Comparison of ENCODE assay signal across 14 cellular contexts in genomic region chr16:60945225-60945624, GRCh38.
DNase-seq lines count a peak whose midpoint lies in the region; ATAC-seq, FAIRE-seq and TF ChIP-seq lines count a peak whose summit lies in the region.
"Had no signal": no experiment of that assay in that cellular context is flagged by ENCODE, and none has a peak within 500 bp of the region (broad histone marks: within the 10 kb centered on the region; RNA-seq: fewer than 3 reads in every experiment).

No MANE protein-coding gene starts in this region.

- BruUV-seq in HepG2 (replicated peaks; lab: Mats Ljungman, UMichigan), result no TSS peak

- H3K36me3 ChIP-seq in HepG2 (replicated peaks in 1 of 2; ENCODE audit: control insufficient read depth in 1 of 2, insufficient read depth in 2 of 2, low read length in 2 of 2), result no peaks in the 10 kb centered on the region
- H3K36me3 ChIP-seq in right lobe of liver, result no peaks in the 10 kb centered on the region
- no peaks in the 10 kb centered on the region for H3K36me3 ChIP-seq in pancreas
- H3K36me3 ChIP-seq: ascending aorta, transverse colon had no signal

- no peak for TF ChIP-seq RAD21 in HepG2 (CRISPR knock-in tag; IDR thresholded peaks at IDR 0.05)

- no peak for TF ChIP-seq CTCF in HepG2 (CRISPR knock-in tag; IDR thresholded peaks at IDR 0.05)
- TF ChIP-seq CTCF in right lobe of liver (IDR thresholded peaks at IDR 0.05), result no peak
- no peak for TF ChIP-seq CTCF in RWPE1 (conservative IDR thresholded peaks at IDR 0.05; ENCODE audit: low read depth)
- TF ChIP-seq CTCF in pancreas (IDR thresholded peaks at IDR 0.05), result no peak

- no peak overlapping the region for H3K4me2 ChIP-seq in HepG2 (ENCODE audit: low read depth, low read length)

- H3K4me1 ChIP-seq in HepG2 (ENCODE audit: insufficient read depth, low read length) (no peaks in the 10 kb centered on the region), right lobe of liver (no peaks in the 10 kb centered on the region), pancreas (no peaks in the 10 kb centered on the region)
- H3K4me1 ChIP-seq: ascending aorta, Caco-2, transverse colon had no signal

- H3K27ac ChIP-seq in HepG2 (ENCODE audit: extremely low read length, insufficient read depth, low read length) (no peak overlapping the region), right lobe of liver (no peak overlapping the region), RWPE1 (no peak overlapping the region), pancreas (no peak overlapping the region)
- H3K27ac ChIP-seq: ascending aorta, transverse colon had no signal

- H3K9me3 ChIP-seq in HepG2 (ENCODE audit: low read length), result peaks cover 64% of the 10 kb centered on the region
- no peaks in the 10 kb centered on the region for H3K9me3 ChIP-seq in right lobe of liver
- H3K9me3 ChIP-seq in pancreas, result no peaks in the 10 kb centered on the region
- H3K9me3 ChIP-seq: ascending aorta, Caco-2, transverse colon had no signal

- CTCF ChIA-PET in HepG2 (lab: Yijun Ruan, JAX; ENCODE audit: low intra/inter-chr PET ratio, low total read pairs) (no interaction called here), RWPE1 (lab: Yijun Ruan, JAX) (interaction anchor here (0.6 kb wide), 1 partner anchor 710 kb away, joined by 4 read pairs; no protein-coding TSS in a partner anchor)

- H3K79me2 ChIP-seq in HepG2 (ENCODE audit: insufficient read depth, low read length), result no peaks in the 10 kb centered on the region

- H4K20me1 ChIP-seq in HepG2 (ENCODE audit: insufficient read depth, low read length), result no peaks in the 10 kb centered on the region

- no peak for TF ChIP-seq POLR2A in HepG2 (IDR thresholded peaks at IDR 0.05; ENCODE audit: insufficient read depth in 1 of 2, low read depth in 2 of 2, low read length in 2 of 2)
- no peak for TF ChIP-seq POLR2A in right lobe of liver (IDR thresholded peaks at IDR 0.05)
- TF ChIP-seq POLR2A in H54 (IDR thresholded peaks at IDR 0.05; ENCODE audit: low read depth, low read length), result no peak

- no peak overlapping the region for H2AFZ ChIP-seq in HepG2 (ENCODE audit: low read length)

- peak; percentile 5 for DNase-seq in HepG2 (ENCODE audit: low spot score)
- DNase-seq in right lobe of liver, result no peak
- DNase-seq in RWPE1 (ENCODE audit: low spot score), result peak; percentile 5
- DNase-seq in iPS DF 19.7 (ENCODE audit: low read depth, low spot score), result peak; percentile 17
- no peak for DNase-seq in pancreas
- DNase-seq in NCI-H2171 treated with DMSO at 0.1 percent for 48 hours (lab: John Stamatoyannopoulos, UW), result no peak
- DNase-seq in GM19240 (ENCODE audit: insufficient read length, low spot score), result no peak
- DNase-seq in H54 (ENCODE audit: insufficient read length, low spot score), result no peak
- DNase-seq: activated CD4-positive, alpha-beta T cell treated with anti-CD3 and anti-CD28 coated beads for 4 hours; NCI-H2227 treated with DMSO at 0.1 percent for 48 hours; T-helper 17 cell; transverse colon had no signal

- in situ Hi-C loops in HepG2 (cut with HindIII; ENCODE audit: extremely low pct_ligation_motif_present, low pct_unique_long_range_greater_than_20kb), result no loop called here

- intact Hi-C loops in HepG2 (cut with micrococcal nuclease; ENCODE audit: unreplicated experiment), result no loop called here
- intact Hi-C loops in right lobe of liver (cut with DNase I), result no loop called here
- intact Hi-C loops in pancreas (cut with DNase I), result no loop called here

- H3K27me3 ChIP-seq in HepG2 (ENCODE audit: control insufficient read depth in 1 of 2, insufficient read depth in 2 of 2, low read length in 2 of 2) (no peaks in the 10 kb centered on the region), right lobe of liver (no peaks in the 10 kb centered on the region), pancreas (no peaks in the 10 kb centered on the region)
- H3K27me3 ChIP-seq: ascending aorta, transverse colon had no signal

- WGBS in HepG2 (ENCODE audit: low lambda C conversion rate), result 12% methylated on average over 2 of the region's 2 CpGs
- WGBS in right lobe of liver (ENCODE audit: insufficient coverage, low coverage, low lambda C conversion rate, missing lambda C conversion rate), result 0% methylated on average over 2 of the region's 2 CpGs
- 0 to 2% methylated on average over 2 of the region's 2 CpGs for WGBS in pancreas, 2 donors

- POLR2A ChIA-PET in HepG2 (lab: Yijun Ruan, JAX), result no interaction called here
- POLR2A ChIA-PET in RWPE1 (lab: Yijun Ruan, JAX; ENCODE audit: low non-redundant PET), result no interaction called here

- no peak for TF ChIP-seq EP300 in HepG2 (IDR thresholded peaks at IDR 0.05; ENCODE audit: low read depth in 2 of 2, low read length in 2 of 2)
- TF ChIP-seq EP300 in HepG2 (CRISPR knock-in tag; IDR thresholded peaks at IDR 0.05; ENCODE audit: borderline replicate concordance), result no peak

- H3K4me3 ChIP-seq in HepG2 (replicated peaks in 1 of 3; ENCODE audit: insufficient read depth in 1 of 3, low read depth in 2 of 3, low read length in 3 of 3) (no peak overlapping the region), right lobe of liver (no peak overlapping the region), pancreas (no peak overlapping the region)
- H3K4me3 ChIP-seq: ascending aorta, transverse colon had no signal

- ATAC-seq in HepG2 (no peak), right lobe of liver (no peak), pancreas (no peak)
- ATAC-seq: T-helper 17 cell had no signal

- no peak overlapping the region for H3K9ac ChIP-seq in HepG2 (ENCODE audit: insufficient read depth, low read depth, low read length)

- FAIRE-seq in HepG2 (lab: Jason Lieb, UNC), result no peak
- no peak for FAIRE-seq in pancreas (lab: Jason Lieb, UNC)
- no peak for FAIRE-seq in H54 (lab: Jason Lieb, UNC)

TF ChIP-seq in HepG2, 621 proteins besides CTCF, POLR2A, EP300 and RAD21 (continues in another document):
- TF ChIP-seq IKZF5 (CRISPR knock-in tag; IDR thresholded peaks at IDR 0.05) (no peak), GPBP1L1 (CRISPR knock-in tag; IDR thresholded peaks at IDR 0.05) (no peak), CENPBD1 (CRISPR knock-in tag; IDR thresholded peaks at IDR 0.05; ENCODE audit: borderline replicate concordance, low read depth) (no peak), REST (IDR thresholded peaks at IDR 0.05; ENCODE audit: borderline replicate concordance in 1 of 2, low read depth in 1 of 2, low read length in 2 of 2) (peak; percentile 59 to 92), TEF (CRISPR knock-in tag; IDR thresholded peaks at IDR 0.05) (no peak), EHMT2 (IDR thresholded peaks at IDR 0.05; ENCODE audit: borderline replicate concordance, low read depth, low read length) (peak; percentile 71; the same call in 1 of the 2 replicates), SALL1 (CRISPR knock-in tag; IDR thresholded peaks at IDR 0.05) (no peak), ZNF367 (CRISPR knock-in tag; IDR thresholded peaks at IDR 0.05; ENCODE audit: borderline replicate concordance) (no peak), STAG1 (CRISPR knock-in tag; IDR thresholded peaks at IDR 0.05) (no peak)

Comparison
In these comparisons a context has a peak if more than half of its experiments do, and no peak if none do; other contexts are left out.
1. DNase-seq: peak in HepG2 (single experiment), RWPE1 (single experiment) and iPS DF 19.7 (single experiment); none in right lobe of liver (0 of 3), pancreas (0 of 6), NCI-H2171 treated with DMSO at 0.1 percent for 48 hours (single experiment), GM19240 (single experiment) and H54 (single experiment).